In genomic region chr19:709196-709964, GRCh38 we compare ENCODE assay signal across 8 cellular contexts. TPM values are rescaled to one million over a fixed set of nuclear protein-coding genes. Genes with fewer than 3 reads are reported as not detected.
DNase-seq lines count a peak whose midpoint lies in the region; ATAC-seq and TF ChIP-seq lines count a peak whose summit lies in the region.

No MANE protein-coding gene starts in this region.

- H3K36me3 Mint-ChIP-seq in activated CD8-positive, alpha-beta T cell treated with anti-CD3 and anti-CD28 coated beads for 36 hours (ENCODE audit: low read depth): no peaks in the 10 kb centered on the region

- no peak for ATAC-seq in activated CD8-positive, alpha-beta T cell treated with anti-CD3 and anti-CD28 coated beads for 36 hours
- ATAC-seq in GM18505 (IDR thresholded peaks at IDR 0.05; ENCODE audit: unreplicated experiment): no peak
- ATAC-seq in GM21576 (IDR thresholded peaks at IDR 0.05; ENCODE audit: unreplicated experiment): no peak

- POLR2A ChIA-PET in RWPE1 (lab: Yijun Ruan, JAX; ENCODE audit: low non-redundant PET): no interaction called here
- POLR2A ChIA-PET in activated CD8-positive, alpha-beta T cell treated with anti-CD3 and anti-CD28 coated beads for 36 hours (lab: Charles Lee): interaction anchor here (1.4 kb wide), 1 partner anchor 30 kb away, joined by 3 read pairs; no protein-coding TSS in a partner anchor

- H3K27ac Mint-ChIP-seq in activated CD8-positive, alpha-beta T cell treated with anti-CD3 and anti-CD28 coated beads for 36 hours: no peak overlapping the region

- WGBS in tibial nerve, 2 donors: 0% methylated on average over 7 to 39 of the region's 78 CpGs

- H3K27me3 ChIP-seq in muscle layer of colon (ENCODE audit: control insufficient read depth in 1 of 2, insufficient read depth in 2 of 2, low read length in 2 of 2) (peaks cover 0 to 6% of the 10 kb centered on the region in 2 donors), tibial nerve (no peaks in the 10 kb centered on the region)

- CTCF ChIA-PET in RWPE1 (lab: Yijun Ruan, JAX): interaction anchor here (0.6 kb wide), 2 partner anchors 20 to 130 kb away, joined by 3 read pairs; no protein-coding TSS in a partner anchor
- CTCF ChIA-PET in activated CD8-positive, alpha-beta T cell treated with anti-CD3 and anti-CD28 coated beads for 36 hours (lab: Charles Lee): no interaction called here

- H3K4me3 ChIP-seq in epithelial cell of proximal tubule (ENCODE audit: low read depth, low read length) (peak overlapping the region; percentile 40), muscle layer of colon (ENCODE audit: low read depth in 1 of 2, low read length in 2 of 2) (peak overlapping the region; percentile 58 to 66), tibial nerve (peak overlapping the region; percentile 57 to 87 (median 84))

- H3K4me1 ChIP-seq in muscle layer of colon (ENCODE audit: insufficient read depth, low read length): peaks cover 6% of the 10 kb centered on the region
- H3K4me1 ChIP-seq in tibial nerve: peaks cover 0 to 37% (median 2%) of the 10 kb centered on the region in 4 donors

- H3K4me3 Mint-ChIP-seq in activated CD8-positive, alpha-beta T cell treated with anti-CD3 and anti-CD28 coated beads for 36 hours: no peak overlapping the region

- TF ChIP-seq POLR2A in tibial nerve (IDR thresholded peaks at IDR 0.05): no peak
- TF ChIP-seq POLR2A in GM18505 (IDR thresholded peaks at IDR 0.05; ENCODE audit: borderline replicate concordance, extremely low read depth, insufficient read depth, insufficient read length): no peak

- H3K4me1 Mint-ChIP-seq in activated CD8-positive, alpha-beta T cell treated with anti-CD3 and anti-CD28 coated beads for 36 hours (ENCODE audit: low read depth): no peaks in the 10 kb centered on the region

- intact Hi-C loops in activated CD8-positive, alpha-beta T cell treated with anti-CD3 and anti-CD28 coated beads for 36 hours (cut with micrococcal nuclease): no loop called here

- H3K27ac ChIP-seq in RWPE1 (peak overlapping the region; percentile 73), muscle layer of colon (ENCODE audit: low read depth, low read length) (peak overlapping the region; percentile 70), tibial nerve (peak overlapping the region; percentile 85 to 96 (median 95))

- TF ChIP-seq EP300 in tibial nerve (IDR thresholded peaks at IDR 0.05): no peak

- H3K9me3 ChIP-seq in muscle layer of colon (ENCODE audit: low read length): no peaks in the 10 kb centered on the region
- no peaks in the 10 kb centered on the region for H3K9me3 ChIP-seq in tibial nerve

- DNase-seq in RWPE1 (ENCODE audit: low spot score) (no peak), epithelial cell of proximal tubule (ENCODE audit: low read depth) (no peak), tibial nerve (ENCODE audit: low spot score in 2 of 2) (no peak), NCI-H146 treated with DMSO at 0.1 percent for 48 hours (lab: John Stamatoyannopoulos, UW; ENCODE audit: unreplicated experiment) (no peak)
- DNase-seq in activated CD8-positive, alpha-beta T cell treated with anti-CD3 and anti-CD28 coated beads for 36 hours: no peak

- H3K9me3 Mint-ChIP-seq in activated CD8-positive, alpha-beta T cell treated with anti-CD3 and anti-CD28 coated beads for 36 hours: no peaks in the 10 kb centered on the region

- H3K9ac ChIP-seq in muscle layer of colon (ENCODE audit: low read length): no peak overlapping the region

- peaks cover 22% of the 10 kb centered on the region for H3K27me3 Mint-ChIP-seq in activated CD8-positive, alpha-beta T cell treated with anti-CD3 and anti-CD28 coated beads for 36 hours

- TF ChIP-seq CTCF in RWPE1 (conservative IDR thresholded peaks at IDR 0.05; ENCODE audit: low read depth) (no peak), epithelial cell of proximal tubule (conservative IDR thresholded peaks at IDR 0.05; ENCODE audit: low read depth, low read length) (no peak), tibial nerve (IDR thresholded peaks at IDR 0.05) (peak in 1 of 5 experiments; percentile 15)
- TF ChIP-seq CTCF in activated CD8-positive, alpha-beta T cell treated with anti-CD3 and anti-CD28 coated beads for 36 hours (IDR thresholded peaks at IDR 0.05): no peak

- no peaks in the 10 kb centered on the region for H3K36me3 ChIP-seq in muscle layer of colon (ENCODE audit: insufficient read depth, low read length)
- H3K36me3 ChIP-seq in tibial nerve: peaks cover 0 to 6% (median 0%) of the 10 kb centered on the region in 3 donors

RNA-seq across cellular contexts. Expression of gene PALM, which starts 0.6 kb away (rescaled TPM):
- total RNA-seq in epithelial cell of proximal tubule (3.2 and 17.1 TPM in 2 replicates), tibial nerve (100 to 1,000 TPM in 1 of 4 donors, 10 to 100 TPM in 3; 65.7 to 101 (median 98.0) TPM)
- total RNA-seq in activated CD8-positive, alpha-beta T cell treated with anti-CD3 and anti-CD28 coated beads for 36 hours: under 1 TPM; 0.22 to 0.36 TPM

RNA-seq across cellular contexts. Expression of gene PRSS57, which starts 14.1 kb away (rescaled TPM):
- total RNA-seq in epithelial cell of proximal tubule (not detected in 2 replicates), tibial nerve (not detected)
- total RNA-seq in activated CD8-positive, alpha-beta T cell treated with anti-CD3 and anti-CD28 coated beads for 36 hours: not detected

RNA-seq across cellular contexts. Expression of gene FSTL3, which starts 33.2 kb away (rescaled TPM):
- 199 and 483 TPM in 2 replicates for total RNA-seq in epithelial cell of proximal tubule
- 100 to 1,000 TPM; 582 to 977 (median 642) TPM for total RNA-seq in tibial nerve
- 10 to 100 TPM; 12.3 TPM for total RNA-seq in activated CD8-positive, alpha-beta T cell treated with anti-CD3 and anti-CD28 coated beads for 36 hours

RNA-seq across cellular contexts. Expression of gene MISP, which starts 41.5 kb away (rescaled TPM):
- 25.2 and 41.5 TPM in 2 replicates for total RNA-seq in epithelial cell of proximal tubule
- total RNA-seq in tibial nerve: under 1 TPM in 2 of 4 donors, not detected in 2; 0.20 to 0.30 TPM
- not detected for total RNA-seq in activated CD8-positive, alpha-beta T cell treated with anti-CD3 and anti-CD28 coated beads for 36 hours

RNA-seq across cellular contexts. Expression of gene RNF126, which starts 46.4 kb away (rescaled TPM):
- 102 and 161 TPM in 2 replicates for total RNA-seq in epithelial cell of proximal tubule
- total RNA-seq in tibial nerve: 10 to 100 TPM; 38.0 to 90.9 (median 55.3) TPM
- 100 to 1,000 TPM in 1 of 2 experiments, 10 to 100 TPM in 1; 99.1 to 101 TPM for total RNA-seq in activated CD8-positive, alpha-beta T cell treated with anti-CD3 and anti-CD28 coated beads for 36 hours

Comparison
In these comparisons a context has a peak if more than half of its experiments do, and no peak if none do; other contexts are left out.
1. RNA of gene FSTL3, which starts 33.2 kb away (total RNA-seq): 582 to 977 TPM in tibial nerve and 199 to 483 TPM in epithelial cell of proximal tubule; 12.3 TPM in activated CD8-positive, alpha-beta T cell treated with anti-CD3 and anti-CD28 coated beads for 36 hours; every median in the first group is over 10 times any median in the second.
2. Peak in every context shown above with its lines, with median percentiles within 50 percentile points of each other: H3K27ac ChIP-seq and H3K4me3 ChIP-seq.